ENCODE assay signal across 33 cellular contexts in the genomic region with DNA sequence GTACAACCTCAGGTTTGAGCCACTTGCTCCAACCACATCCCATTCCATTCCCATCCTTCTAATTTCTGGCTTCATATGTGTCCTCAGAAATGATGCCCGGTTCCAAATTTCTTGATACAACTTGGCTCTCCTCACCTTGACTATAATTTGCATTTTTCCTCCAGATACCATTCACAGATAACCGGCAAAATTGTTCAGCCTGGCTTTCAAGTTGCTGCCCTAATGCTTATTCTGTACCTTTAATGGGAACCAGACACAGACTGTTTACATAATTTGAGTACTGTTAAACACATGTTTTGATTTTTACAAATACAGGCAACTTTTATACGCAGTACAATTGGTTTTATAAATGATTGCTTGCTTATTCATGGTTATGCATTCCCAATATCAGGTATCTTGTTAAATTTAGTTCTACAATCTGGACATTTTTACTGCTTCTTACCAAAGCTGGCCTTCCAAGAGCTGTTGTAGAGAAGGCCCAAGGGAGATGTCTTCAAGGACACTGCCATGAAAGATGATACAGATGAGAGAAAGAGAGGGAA.
"Had no signal": no experiment of that assay in that cellular context is flagged by ENCODE, and none has a peak within 500 bp of the region (broad histone marks: within the 10 kb centered on the region; RNA-seq: fewer than 3 reads in every experiment).

No MANE protein-coding gene starts in this region.

- H3K4me1 Mint-ChIP-seq: activated CD4-positive, alpha-beta memory T cell treated with anti-CD3 and anti-CD28 coated beads, Interleukin-2, amount 10 ng/mL, durations not matched to agents 7 days and 5 days; activated CD4-positive, alpha-beta T cell treated with anti-CD3 and anti-CD28 coated beads, Interleukin-2, amount 10 ng/mL, durations not matched to agents 7 days and 5 days; activated naive CD4-positive, alpha-beta T cell treated with anti-CD3 and anti-CD28 coated beads, Interleukin-2, amount 10 ng/mL, durations not matched to agents 7 days and 5 days; activated naive CD8-positive, alpha-beta T cell treated with anti-CD3 and anti-CD28 coated beads, Interleukin-2, amount 10 ng/mL, durations not matched to agents 7 days and 5 days; T-helper 17 cell had no signal

- H3K4me3 ChIP-seq: body of pancreas, cardiac muscle cell, colonic mucosa, dorsolateral prefrontal cortex, gastrocnemius medialis, heart left ventricle had no signal

- H3K27me3 Mint-ChIP-seq: activated CD4-positive, alpha-beta memory T cell treated with anti-CD3 and anti-CD28 coated beads, Interleukin-2, amount 10 ng/mL, durations not matched to agents 7 days and 5 days; activated naive CD4-positive, alpha-beta T cell treated with anti-CD3 and anti-CD28 coated beads, Interleukin-2, amount 10 ng/mL, durations not matched to agents 7 days and 5 days had no signal

- H3K36me3 Mint-ChIP-seq: activated naive CD4-positive, alpha-beta T cell treated with anti-CD3 and anti-CD28 coated beads, Interleukin-2, amount 10 ng/mL, durations not matched to agents 7 days and 5 days; activated naive CD4-positive, alpha-beta T cell treated with anti-CD3 and anti-CD28 coated beads, Interleukin-2, amount 50 U/mL, for 72 hours; activated naive CD8-positive, alpha-beta T cell treated with anti-CD3 and anti-CD28 coated beads, Interleukin-2, amount 10 ng/mL, durations not matched to agents 7 days and 5 days; WTC11 had no signal

- H3K9me3 Mint-ChIP-seq: activated CD4-positive, alpha-beta memory T cell treated with anti-CD3 and anti-CD28 coated beads, Interleukin-2, amount 10 ng/mL, durations not matched to agents 7 days and 5 days; activated CD4-positive, alpha-beta T cell treated with anti-CD3 and anti-CD28 coated beads, Interleukin-2, amount 10 ng/mL, durations not matched to agents 7 days and 5 days; activated naive CD4-positive, alpha-beta T cell treated with anti-CD3 and anti-CD28 coated beads, Interleukin-2, amount 10 ng/mL, durations not matched to agents 7 days and 5 days; activated naive CD8-positive, alpha-beta T cell treated with anti-CD3 and anti-CD28 coated beads, Interleukin-2, amount 10 ng/mL, durations not matched to agents 7 days and 5 days; activated T-cell treated with anti-CD3 and anti-CD28 coated beads, Interleukin-2, amount 50 U/mL, for 24 hours; T-helper 2 cell treated with Interferon-gamma antibody and Interleukin-4, amounts not matched to agents 5 μg/mL and 100 μg/mL, for 36 hours; WTC11 had no signal

- H3K27ac ChIP-seq: body of pancreas, cardiac muscle cell, colonic mucosa, dorsolateral prefrontal cortex, foreskin keratinocyte, gastrocnemius medialis, heart left ventricle, VCaP had no signal

- H3K27ac Mint-ChIP-seq: activated CD4-positive, alpha-beta memory T cell treated with anti-CD3 and anti-CD28 coated beads, Interleukin-2, amount 10 ng/mL, durations not matched to agents 7 days and 5 days; activated CD4-positive, alpha-beta T cell treated with anti-CD3 and anti-CD28 coated beads, Interleukin-2, amount 10 ng/mL, durations not matched to agents 7 days and 5 days; activated naive CD4-positive, alpha-beta T cell treated with anti-CD3 and anti-CD28 coated beads, Interleukin-2, amount 10 ng/mL, durations not matched to agents 7 days and 5 days; activated naive CD4-positive, alpha-beta T cell treated with anti-CD3 and anti-CD28 coated beads, Interleukin-2, amount 50 U/mL, for 72 hours; activated naive CD8-positive, alpha-beta T cell treated with anti-CD3 and anti-CD28 coated beads, Interleukin-2, amount 10 ng/mL, durations not matched to agents 7 days and 5 days; activated T-cell treated with anti-CD3 and anti-CD28 coated beads, Interleukin-2, amount 50 U/mL, for 24 hours; activated T-cell treated with anti-CD3 and anti-CD28 coated beads, Interleukin-2, amount 50 U/mL, for 72 hours; T-helper 17 cell; T-helper 2 cell treated with Interferon-gamma antibody and Interleukin-4, amounts not matched to agents 5 μg/mL and 100 μg/mL, for 36 hours; WTC11 had no signal

- DNase-seq: activated CD4-positive, alpha-beta memory T cell treated with anti-CD3 and anti-CD28 coated beads, Interleukin-2, amount 10 ng/mL, durations not matched to agents 7 days and 5 days; activated CD4-positive, alpha-beta T cell treated with anti-CD3 and anti-CD28 coated beads for 1 hour; activated CD4-positive, alpha-beta T cell treated with anti-CD3 and anti-CD28 coated beads for 4 hours; activated CD4-positive, alpha-beta T cell treated with anti-CD3 and anti-CD28 coated beads, Interleukin-2, amount 10 ng/mL, durations not matched to agents 7 days and 5 days; activated CD4-positive, alpha-beta T cell treated with anti-CD3 and anti-CD28 coated beads, Interleukin-2, amount 50 U/mL, for 4 hours; activated CD8-positive, alpha-beta memory T cell treated with anti-CD3 and anti-CD28 coated beads, Interleukin-2, amount 50 U/mL, for 48 hours; activated gamma-delta T cell; activated naive CD4-positive, alpha-beta T cell; activated naive CD4-positive, alpha-beta T cell treated with anti-CD3 and anti-CD28 coated beads, Interleukin-2, amount 10 ng/mL, durations not matched to agents 7 days and 5 days; activated naive CD8-positive, alpha-beta T cell treated with anti-CD3 and anti-CD28 coated beads, Interleukin-2, amount 10 ng/mL, durations not matched to agents 7 days and 5 days; activated T-cell treated with anti-CD3 and anti-CD28 coated beads for 4 hours; activated T-cell treated with anti-CD3 and anti-CD28 coated beads, Interleukin-2, amount 50 U/mL, for 24 hours; activated T-cell treated with anti-CD3 and anti-CD28 coated beads, Interleukin-2, amount 50 U/mL, for 72 hours; amniotic stem cell; aorta; body of pancreas; central memory CD4-positive, alpha-beta T cell; cerebellar nuclear complex; colonic mucosa; dorsolateral prefrontal cortex; effector memory CD4-positive, alpha-beta T cell; gastrocnemius medialis; glutamatergic neuron; heart left ventricle; hypothalamus; T-helper 1 cell; T-helper 17 cell had no signal

- H3K36me3 ChIP-seq: cardiac muscle cell, colonic mucosa, gastrocnemius medialis, heart left ventricle had no signal

- ATAC-seq: activated naive CD4-positive, alpha-beta T cell treated with anti-CD3 and anti-CD28 coated beads, Interleukin-2, amount 50 U/mL, for 72 hours; activated T-cell treated with anti-CD3 and anti-CD28 coated beads, Interleukin-2, amount 50 U/mL, for 72 hours; body of pancreas; gastrocnemius medialis; heart left ventricle; T-helper 17 cell; WTC11 had no signal

- H3K4me3 Mint-ChIP-seq: activated CD4-positive, alpha-beta memory T cell treated with anti-CD3 and anti-CD28 coated beads, Interleukin-2, amount 10 ng/mL, durations not matched to agents 7 days and 5 days; activated CD4-positive, alpha-beta T cell treated with anti-CD3 and anti-CD28 coated beads, Interleukin-2, amount 10 ng/mL, durations not matched to agents 7 days and 5 days; activated naive CD4-positive, alpha-beta T cell treated with anti-CD3 and anti-CD28 coated beads, Interleukin-2, amount 10 ng/mL, durations not matched to agents 7 days and 5 days; activated naive CD8-positive, alpha-beta T cell treated with anti-CD3 and anti-CD28 coated beads, Interleukin-2, amount 10 ng/mL, durations not matched to agents 7 days and 5 days; activated T-cell treated with anti-CD3 and anti-CD28 coated beads, Interleukin-2, amount 50 U/mL, for 24 hours; activated T-cell treated with anti-CD3 and anti-CD28 coated beads, Interleukin-2, amount 50 U/mL, for 72 hours; T-helper 17 cell; T-helper 2 cell treated with Interferon-gamma antibody and Interleukin-4, amounts not matched to agents 5 μg/mL and 100 μg/mL, for 36 hours; WTC11 had no signal

- H3K27me3 ChIP-seq: body of pancreas, cardiac muscle cell, colonic mucosa, dorsolateral prefrontal cortex, foreskin keratinocyte, gastrocnemius medialis, heart left ventricle had no signal

- H3K9me3 ChIP-seq: body of pancreas, colonic mucosa, gastrocnemius medialis, heart left ventricle had no signal

- H3K4me1 ChIP-seq: body of pancreas, colonic mucosa, gastrocnemius medialis, heart left ventricle had no signal
